13 cellular contexts compared by ENCODE assay signal in the genomic region with DNA sequence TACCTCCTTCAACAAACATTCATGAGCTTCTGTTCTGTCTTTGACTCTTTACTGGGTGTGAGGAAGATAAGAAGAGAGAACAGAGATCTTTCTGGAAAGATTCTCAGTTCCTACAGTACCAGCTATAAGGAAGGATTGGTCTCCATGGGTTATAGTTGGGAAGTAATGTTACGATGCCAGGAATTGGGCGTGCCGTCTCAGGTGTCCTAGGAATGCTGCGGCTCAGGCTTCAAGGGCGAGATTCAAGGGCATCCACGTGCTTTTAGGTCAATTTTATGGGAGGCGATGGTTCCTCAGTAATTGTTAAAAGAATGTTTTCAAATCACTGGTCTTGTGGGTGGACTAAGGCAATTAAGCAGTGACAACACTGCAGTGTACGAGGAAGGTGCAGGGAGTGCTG. TPM values are rescaled to one million over a fixed set of nuclear protein-coding genes. Genes with fewer than 3 reads are reported as not detected.
A peak's percentile ranks its signal among the peaks of the same experiment; 100 is the strongest.
DNase-seq lines count a peak whose midpoint lies in the region; TF ChIP-seq lines count a peak whose summit lies in the region.
"Had no signal": no experiment of that assay in that cellular context is flagged by ENCODE, and none has a peak within 500 bp of the region (broad histone marks: within the 10 kb centered on the region; RNA-seq: fewer than 3 reads in every experiment).

No MANE protein-coding gene starts in this region.

- H3K27ac Mint-ChIP-seq in glutamatergic neuron (ENCODE audit: unreplicated experiment) (peak overlapping the region; percentile 36), nephron progenitor cell (peak overlapping the region; percentile 1), progenitor cell of endocrine pancreas (peak overlapping the region; percentile 3), CD14-positive monocyte (peak overlapping the region in 1 of 7 donors; percentile 2)
- H3K27ac Mint-ChIP-seq: CD4-positive, alpha-beta T cell; H9 had no signal

- intact Hi-C loops in CD14-positive monocyte (cut with micrococcal nuclease): no loop called here

- H3K9me3 Mint-ChIP-seq in glutamatergic neuron (ENCODE audit: unreplicated experiment) (peaks cover 2% of the 10 kb centered on the region), nephron progenitor cell (no peaks in the 10 kb centered on the region), progenitor cell of endocrine pancreas (ENCODE audit: low read depth) (no peaks in the 10 kb centered on the region), CD14-positive monocyte (no peaks in the 10 kb centered on the region)
- H3K9me3 Mint-ChIP-seq: CD4-positive, alpha-beta T cell; H9 had no signal

- H3K4me3 Mint-ChIP-seq in glutamatergic neuron (ENCODE audit: unreplicated experiment) (no peak overlapping the region), nephron progenitor cell (no peak overlapping the region), progenitor cell of endocrine pancreas (ENCODE audit: low read depth) (no peak overlapping the region), CD14-positive monocyte (no peak overlapping the region)
- H3K4me3 Mint-ChIP-seq: CD4-positive, alpha-beta T cell; H9 had no signal

- TF ChIP-seq CTCF in glutamatergic neuron (IDR thresholded peaks at IDR 0.05; ENCODE audit: partially characterized antibody, unreplicated experiment) (no peak), nephron progenitor cell (IDR thresholded peaks at IDR 0.05) (no peak), progenitor cell of endocrine pancreas (IDR thresholded peaks at IDR 0.05; ENCODE audit: unreplicated experiment) (no peak), CD14-positive monocyte (IDR thresholded peaks at IDR 0.05) (no peak)

- H3K27me3 Mint-ChIP-seq in glutamatergic neuron (ENCODE audit: unreplicated experiment): peaks cover 7% of the 10 kb centered on the region
- H3K27me3 Mint-ChIP-seq in nephron progenitor cell (ENCODE audit: low read depth, poor library complexity): no peaks in the 10 kb centered on the region
- H3K27me3 Mint-ChIP-seq in progenitor cell of endocrine pancreas: no peaks in the 10 kb centered on the region
- no peaks in the 10 kb centered on the region for H3K27me3 Mint-ChIP-seq in CD14-positive monocyte (ENCODE audit: low read depth in 3 of 3)
- H3K27me3 Mint-ChIP-seq: CD4-positive, alpha-beta T cell had no signal

- H3K4me1 Mint-ChIP-seq in glutamatergic neuron (ENCODE audit: low read depth, unreplicated experiment) (peaks cover 28% of the 10 kb centered on the region), nephron progenitor cell (no peaks in the 10 kb centered on the region), progenitor cell of endocrine pancreas (ENCODE audit: low read depth) (no peaks in the 10 kb centered on the region), CD14-positive monocyte (no peaks in the 10 kb centered on the region)
- H3K4me1 Mint-ChIP-seq: H9 had no signal

- H3K36me3 Mint-ChIP-seq in glutamatergic neuron (ENCODE audit: unreplicated experiment) (peaks cover 10% of the 10 kb centered on the region), nephron progenitor cell (ENCODE audit: low read depth) (peaks cover 50% of the 10 kb centered on the region), progenitor cell of endocrine pancreas (ENCODE audit: insufficient read depth) (peaks cover 38% of the 10 kb centered on the region), CD14-positive monocyte (peaks cover 89 to 92% of the 10 kb centered on the region in 2 donors)

- no peak for DNase-seq in glutamatergic neuron
- DNase-seq in nephron progenitor cell: no peak
- DNase-seq in progenitor cell of endocrine pancreas (ENCODE audit: low spot score, unreplicated experiment): no peak
- no peak for DNase-seq in stimulated activated CD4-positive, alpha-beta T cell treated with anti-CD3 and anti-CD28 coated beads, Interleukin-12 subunit alpha, Interleukin-12 subunit beta, amount 100 ng/mL, for 4 hours
- no peak for DNase-seq in activated CD8-positive, alpha-beta memory T cell treated with anti-CD3 and anti-CD28 coated beads, Interleukin-2, amount 50 U/mL, for 48 hours
- no peak for DNase-seq in CD14-positive monocyte (ENCODE audit: low spot score)
- DNase-seq: ACHN; BE2C; C1 segment of cervical spinal cord; Caco-2; CD4-positive, alpha-beta T cell; H9 had no signal

RNA-seq across cellular contexts. Expression of a gene that starts 27.3 kb away (rescaled TPM):
- total RNA-seq in glutamatergic neuron (ENCODE audit: unreplicated experiment) (29.0 TPM), progenitor cell of endocrine pancreas (45.2 and 48.3 TPM in 2 replicates)
- polyA plus RNA-seq in CD14-positive monocyte: 10 to 100 TPM; 24.7 to 30.4 TPM

RNA-seq across cellular contexts. Expression of a gene that starts 44.4 kb away (rescaled TPM):
- total RNA-seq in glutamatergic neuron (ENCODE audit: unreplicated experiment) (6.3 TPM), progenitor cell of endocrine pancreas (12.5 and 13.5 TPM in 2 replicates)
- not detected for polyA plus RNA-seq in CD14-positive monocyte
- total RNA-seq: CD4-positive, alpha-beta T cell; H1; H9 had no signal
